Comparison of ENCODE assay signal across 11 cellular contexts in the genomic region with DNA sequence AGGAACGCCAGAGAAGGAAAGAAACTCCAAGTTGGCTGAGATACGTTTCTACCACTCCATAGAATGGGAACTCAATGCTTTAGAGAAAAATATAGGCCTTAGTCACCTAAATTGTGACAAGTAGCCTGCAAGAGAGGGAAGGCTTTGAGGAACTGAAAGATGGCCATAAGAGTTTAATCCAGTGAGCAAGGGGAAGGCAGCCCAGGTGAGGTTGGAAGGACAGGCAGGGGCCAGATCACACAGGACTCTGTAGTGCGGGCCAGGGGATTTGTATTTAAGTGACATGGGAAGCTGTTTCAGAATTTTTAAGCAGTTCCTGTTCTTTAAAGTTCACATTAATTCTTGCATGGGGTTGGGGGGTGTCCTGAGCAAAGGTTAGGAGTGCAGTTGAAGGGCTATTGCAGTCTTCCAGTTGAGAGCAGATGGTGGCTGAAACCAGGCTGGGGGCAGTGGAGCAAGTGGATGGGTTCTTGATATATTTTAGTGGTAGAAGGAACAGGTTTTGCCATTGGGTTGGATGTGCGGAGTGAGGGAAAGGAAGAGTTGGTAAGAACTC.
DNase-seq lines count a peak whose midpoint lies in the region; ATAC-seq, FAIRE-seq and TF ChIP-seq lines count a peak whose summit lies in the region.
"Had no signal": no experiment of that assay in that cellular context is flagged by ENCODE, and none has a peak within 500 bp of the region (broad histone marks: within the 10 kb centered on the region; RNA-seq: fewer than 3 reads in every experiment).

No MANE protein-coding gene starts in this region.

- H3K79me1 ChIP-seq in H1 (ENCODE audit: low read depth, low read length), result peaks cover 2% of the 10 kb centered on the region; the same call in 1 of the 2 replicates

- WGBS in H1 (ENCODE audit: extremely low coverage in 1 of 2, insufficient coverage in 1 of 2, insufficient read length in 1 of 2, insufficient replicate concordance in 2 of 2, low coverage in 1 of 2, low lambda C conversion rate in 2 of 2, missing lambda C conversion rate in 1 of 2), 2 experiments, result 90 to 100% methylated on average over 1 to 4 of the region's 4 CpGs
- 94 to 98% methylated on average over 4 of the region's 4 CpGs for WGBS in endodermal cell (ENCODE audit: insufficient coverage in 1 of 2, insufficient read length in 1 of 2), 2 experiments

- H3K18ac ChIP-seq in H1 (ENCODE audit: extremely low read depth, low read length), result no peak overlapping the region

- no peak overlapping the region for H2BK15ac ChIP-seq in H1 (ENCODE audit: low read length)

- POLR2A ChIA-PET in H1 (lab: Charles Lee; ENCODE audit: partially characterized antibody), result interaction anchor here (1.3 kb wide), 1 partner anchor 32 kb away, joined by 3 read pairs; no protein-coding TSS in a partner anchor

- peaks cover 3% of the 10 kb centered on the region for H3K27me3 Mint-ChIP-seq in activated T-helper 2 cell treated with anti-CD3 and anti-CD28 coated beads, Interferon-gamma antibody, Interleukin-2, Interleukin-4, amounts not matched to agents 10 μg/mL and 5 μg/mL and 100 μg/mL, durations not matched to agents 14 hours and 24 hours and 36 hours (ENCODE audit: low read depth)
- H3K27me3 Mint-ChIP-seq in endodermal cell (ENCODE audit: insufficient read depth), result no peaks in the 10 kb centered on the region

- TF ChIP-seq CTCF in H1 (IDR thresholded peaks at IDR 0.05; ENCODE audit: control extremely low read depth in 1 of 3, insufficient read depth in 1 of 3, low read depth in 1 of 3, low read length in 3 of 3) (no peak), endodermal cell (conservative IDR thresholded peaks at IDR 0.05) (no peak)

- peaks cover 4 to 18% (median 12%) of the 10 kb centered on the region in 4 experiments for H3K4me1 ChIP-seq in H1 (replicated peaks in 1 of 4; ENCODE audit: control insufficient read depth in 3 of 4, insufficient read depth in 4 of 4, low read length in 3 of 4)
- H3K4me1 ChIP-seq in endodermal cell (ENCODE audit: control insufficient read depth, insufficient read depth, low read length), result no peaks in the 10 kb centered on the region

- no peak overlapping the region for H2AFZ ChIP-seq in H1 (ENCODE audit: low read length)
- H2AFZ ChIP-seq: PC-9 had no signal

- no peak overlapping the region for H4K91ac ChIP-seq in H1 (replicated peaks; ENCODE audit: insufficient read length, low read length)

- H3K56ac ChIP-seq in H1 (replicated peaks; ENCODE audit: insufficient read length, low read depth, low read length), result no peak overlapping the region

- TF ChIP-seq POLR2A in H1 (IDR thresholded peaks at IDR 0.05; ENCODE audit: control extremely low read depth in 1 of 2, low read depth in 2 of 2, low read length in 2 of 2), result no peak

- no peak overlapping the region for H3K27ac ChIP-seq in H1 (ENCODE audit: low read depth, low read length)
- no peak overlapping the region for H3K27ac ChIP-seq in endodermal cell (ENCODE audit: low read depth, low read length)
- H3K27ac ChIP-seq: PC-9 had no signal

- H3K23ac ChIP-seq in H1 (ENCODE audit: insufficient read length), result no peak overlapping the region

- no peaks in the 10 kb centered on the region for H3K79me2 ChIP-seq in H1 (ENCODE audit: control insufficient read depth in 1 of 2, insufficient read depth in 2 of 2, low read length in 2 of 2)

- ATAC-seq in GM19438 (IDR thresholded peaks at IDR 0.05; ENCODE audit: low read depth, unreplicated experiment) (peak; percentile 28), HG03103 (IDR thresholded peaks at IDR 0.05; ENCODE audit: low read depth, unreplicated experiment) (peak; percentile 21)

- no peak overlapping the region for H2BK120ac ChIP-seq in H1 (replicated peaks; ENCODE audit: low read depth, low read length)

- no peak for TF ChIP-seq EP300 in H1 (IDR thresholded peaks at IDR 0.05; ENCODE audit: borderline replicate concordance in 1 of 2, low read depth in 2 of 2, low read length in 2 of 2)

- no peak overlapping the region for H2BK5ac ChIP-seq in H1 (ENCODE audit: low read depth, low read length)

- no peaks in the 10 kb centered on the region for H3K36me3 ChIP-seq in H1 (ENCODE audit: control insufficient read depth in 2 of 4, insufficient read depth in 4 of 4, low read length in 3 of 4)
- no peaks in the 10 kb centered on the region for H3K36me3 ChIP-seq in endodermal cell (ENCODE audit: control insufficient read depth, insufficient read depth, low read length)
- H3K36me3 ChIP-seq: MG63 had no signal

- H3K27me3 ChIP-seq in H1 (replicated peaks in 1 of 4; ENCODE audit: control insufficient read depth in 3 of 4, extremely low read depth in 1 of 4, insufficient read depth in 3 of 4, low read length in 3 of 4), result no peaks in the 10 kb centered on the region
- no peaks in the 10 kb centered on the region for H3K27me3 ChIP-seq in endodermal cell (ENCODE audit: control insufficient read depth, insufficient read depth, low read length, poor library complexity, severe bottlenecking)
- H3K27me3 ChIP-seq: MG63 had no signal

- DNase-seq in CD1c-positive myeloid dendritic cell (ENCODE audit: extremely low spot score) (peak; percentile 40), H1 (ENCODE audit: low read depth in 1 of 2, low spot score in 2 of 2) (no peak), activated gamma-delta T cell treated with Interleukin-2 at 50 U/mL for 16 hours (no peak), HuH-7.5 (ENCODE audit: low spot score) (no peak), endodermal cell (no peak)
- DNase-seq in activated T-helper 2 cell treated with anti-CD3 and anti-CD28 coated beads, Interferon-gamma antibody, Interleukin-2, Interleukin-4, amounts not matched to agents 10 μg/mL and 5 μg/mL and 100 μg/mL, durations not matched to agents 14 hours and 24 hours and 36 hours (ENCODE audit: low spot score), result no peak
- DNase-seq: MG63, PC-9 had no signal

- no peaks in the 10 kb centered on the region for H3K36me3 Mint-ChIP-seq in activated T-helper 2 cell treated with anti-CD3 and anti-CD28 coated beads, Interferon-gamma antibody, Interleukin-2, Interleukin-4, amounts not matched to agents 10 μg/mL and 5 μg/mL and 100 μg/mL, durations not matched to agents 14 hours and 24 hours and 36 hours (ENCODE audit: low read depth)
- no peaks in the 10 kb centered on the region for H3K36me3 Mint-ChIP-seq in endodermal cell (ENCODE audit: low read depth)

- TF ChIP-seq RAD21 in H1 (IDR thresholded peaks at IDR 0.05 in 1 of 2, conservative IDR thresholded peaks at IDR 0.05 in 1 of 2; ENCODE audit: low read depth in 2 of 2, low read length in 2 of 2), result no peak

- no peak overlapping the region for H3K27ac Mint-ChIP-seq in activated T-helper 2 cell treated with anti-CD3 and anti-CD28 coated beads, Interferon-gamma antibody, Interleukin-2, Interleukin-4, amounts not matched to agents 10 μg/mL and 5 μg/mL and 100 μg/mL, durations not matched to agents 14 hours and 24 hours and 36 hours
- no peak overlapping the region for H3K27ac Mint-ChIP-seq in endodermal cell

- no peak overlapping the region for H3K14ac ChIP-seq in H1 (ENCODE audit: insufficient read length)

- FAIRE-seq in H1 (lab: Jason Lieb, UNC), result no peak

- H3K9me3 ChIP-seq in H1 (ENCODE audit: insufficient read depth in 2 of 2, low read depth in 1 of 2, low read length in 1 of 2), result no peaks in the 10 kb centered on the region
- H3K9me3 ChIP-seq in endodermal cell (ENCODE audit: control insufficient read depth, low read length), result no peaks in the 10 kb centered on the region
- H3K9me3 ChIP-seq: MG63 had no signal

- 0 out of 2 replicates have a peak overlapping the region, but pooled peaks have one; percentile 89 for H2BK12ac ChIP-seq in H1 (ENCODE audit: low read depth, low read length)

- CTCF ChIA-PET in H1 (lab: Charles Lee; ENCODE audit: partially characterized antibody), result interaction anchor here (2.1 kb wide), 1 partner anchor 29 kb away, joined by 5 read pairs; no protein-coding TSS in a partner anchor

- H4K20me1 ChIP-seq in H1 (replicated peaks in 1 of 2; ENCODE audit: control insufficient read depth in 1 of 2, insufficient read depth in 2 of 2, low read length in 2 of 2), result peaks cover 0 to 6% of the 10 kb centered on the region in 2 experiments

- intact Hi-C loops in activated T-helper 2 cell treated with anti-CD3 and anti-CD28 coated beads, Interferon-gamma antibody, Interleukin-2, Interleukin-4, amounts not matched to agents 10 μg/mL and 5 μg/mL and 100 μg/mL, durations not matched to agents 14 hours and 24 hours and 36 hours (cut with micrococcal nuclease), result no loop called here

- no peak overlapping the region for H4K5ac ChIP-seq in H1 (ENCODE audit: insufficient read length, low read depth, low read length)

- H3K23me2 ChIP-seq in H1 (ENCODE audit: low read depth, low read length), result no peaks in the 10 kb centered on the region; the same call in 1 of the 2 replicates

- H3K9ac ChIP-seq in H1 (replicated peaks in 1 of 4; ENCODE audit: extremely low read depth in 1 of 4, low read depth in 3 of 4, low read length in 3 of 4) (no peak overlapping the region), endodermal cell (ENCODE audit: extremely low read depth, low read length, poor library complexity, severe bottlenecking) (no peak overlapping the region)

- H3K4me1 Mint-ChIP-seq in activated T-helper 2 cell treated with anti-CD3 and anti-CD28 coated beads, Interferon-gamma antibody, Interleukin-2, Interleukin-4, amounts not matched to agents 10 μg/mL and 5 μg/mL and 100 μg/mL, durations not matched to agents 14 hours and 24 hours and 36 hours (ENCODE audit: low read depth), result no peaks in the 10 kb centered on the region
- peaks cover 22% of the 10 kb centered on the region for H3K4me1 Mint-ChIP-seq in endodermal cell

- H3K4ac ChIP-seq in H1 (replicated peaks; ENCODE audit: insufficient read length, low read depth, low read length), result no peak overlapping the region

- peak overlapping the region; percentile 58; the same call in 1 of the 2 replicates for H2AK5ac ChIP-seq in H1 (ENCODE audit: low read depth, low read length)

- no peak overlapping the region for H3K4me3 Mint-ChIP-seq in activated T-helper 2 cell treated with anti-CD3 and anti-CD28 coated beads, Interferon-gamma antibody, Interleukin-2, Interleukin-4, amounts not matched to agents 10 μg/mL and 5 μg/mL and 100 μg/mL, durations not matched to agents 14 hours and 24 hours and 36 hours (ENCODE audit: low read depth)
- H3K4me3 Mint-ChIP-seq in endodermal cell, result no peak overlapping the region

- H3K4me3 ChIP-seq in H1 (ENCODE audit: extremely low read depth in 1 of 4, insufficient read depth in 2 of 4, low read depth in 3 of 4, low read length in 4 of 4) (no peak overlapping the region), endodermal cell (ENCODE audit: low read length) (no peak overlapping the region)
- H3K4me3 ChIP-seq: lung, MG63, PC-9 had no signal

- H4K8ac ChIP-seq in H1 (ENCODE audit: extremely low read depth, insufficient read depth, low read length), result no peak overlapping the region

- no peaks in the 10 kb centered on the region for H3K9me3 Mint-ChIP-seq in activated T-helper 2 cell treated with anti-CD3 and anti-CD28 coated beads, Interferon-gamma antibody, Interleukin-2, Interleukin-4, amounts not matched to agents 10 μg/mL and 5 μg/mL and 100 μg/mL, durations not matched to agents 14 hours and 24 hours and 36 hours
- H3K9me3 Mint-ChIP-seq in endodermal cell, result no peaks in the 10 kb centered on the region

- H3K4me2 ChIP-seq in H1 (ENCODE audit: insufficient read depth in 1 of 2, low read depth in 2 of 2, low read length in 2 of 2), result no peak overlapping the region
- H3K4me2 ChIP-seq: PC-9 had no signal

- 0 out of 2 replicates have a peak overlapping the region, but pooled peaks have one; percentile 40 for H2BK20ac ChIP-seq in H1 (ENCODE audit: low read length)
